Comparison of ENCODE assay signal across 11 cellular contexts in genomic region chr5:142816577-142816976, GRCh38. TPM values are rescaled to one million over a fixed set of nuclear protein-coding genes. Genes with fewer than 3 reads are reported as not detected.
DNase-seq lines count a peak whose midpoint lies in the region; ATAC-seq and TF ChIP-seq lines count a peak whose summit lies in the region.
"Had no signal": no experiment of that assay in that cellular context is flagged by ENCODE, and none has a peak within 500 bp of the region (broad histone marks: within the 10 kb centered on the region; RNA-seq: fewer than 3 reads in every experiment).

No MANE protein-coding gene starts in this region.

- no peak for TF ChIP-seq CTCF in OCI-LY7 (conservative IDR thresholded peaks at IDR 0.05; ENCODE audit: low read length)

- no peak overlapping the region for H2AFZ ChIP-seq in OCI-LY7 (ENCODE audit: low read length)

- no peaks in the 10 kb centered on the region for H3K4me1 ChIP-seq in OCI-LY7 (ENCODE audit: insufficient read depth, low read length, poor library complexity, severe bottlenecking)

- H3K4me2 ChIP-seq in OCI-LY7 (ENCODE audit: low read length): no peak overlapping the region

- intact Hi-C loops in OCI-LY7 (cut with micrococcal nuclease; ENCODE audit: unreplicated experiment): no loop called here

- no peak for ATAC-seq in esophagus mucosa
- ATAC-seq: GM12878 had no signal

- no peak overlapping the region for H3K27ac ChIP-seq in OCI-LY7 (ENCODE audit: low read depth, low read length, poor library complexity, severe bottlenecking)

- no TSS peak for BruUV-seq in OCI-LY7 (replicated peaks; lab: Mats Ljungman, UMichigan)

- H3K9me3 ChIP-seq in OCI-LY7 (ENCODE audit: low read length): no peaks in the 10 kb centered on the region
- H3K9me3 ChIP-seq: right lobe of liver had no signal

- POLR2A ChIA-PET in OCI-LY7 (lab: Charles Lee): no interaction called here

- DNase-seq in DMS 273 (lab: John Stamatoyannopoulos, UW; ENCODE audit: unreplicated experiment): peak; percentile 79
- DNase-seq in NCI-H2107 treated with DMSO at 0.1 percent for 48 hours (lab: John Stamatoyannopoulos, UW; ENCODE audit: unreplicated experiment): peak; percentile 17
- peak; percentile 66 for DNase-seq in dermis blood vessel endothelial cell
- peak; percentile 58 for DNase-seq in occipital lobe (lab: John Stamatoyannopoulos, UW)
- DNase-seq in RPMI8226: no peak
- no peak for DNase-seq in OCI-LY7 (ENCODE audit: low spot score)
- no peak for DNase-seq in NCI-H146 (lab: John Stamatoyannopoulos, UW)
- DNase-seq: erythroblast had no signal

- H3K79me2 ChIP-seq in OCI-LY7 (ENCODE audit: insufficient read depth, low read depth, low read length): no peaks in the 10 kb centered on the region

- CTCF ChIA-PET in OCI-LY7 (lab: Charles Lee; ENCODE audit: unreplicated experiment): no interaction called here

- no peaks in the 10 kb centered on the region for H3K9me2 ChIP-seq in OCI-LY7 (ENCODE audit: insufficient read depth, low read length)

- H3K36me3 ChIP-seq in OCI-LY7 (ENCODE audit: insufficient read depth, low read length): no peaks in the 10 kb centered on the region
- H3K36me3 ChIP-seq: right lobe of liver had no signal

- no peaks in the 10 kb centered on the region for H4K20me1 ChIP-seq in OCI-LY7 (ENCODE audit: insufficient read depth, low read length)

- H3K4me3 ChIP-seq in OCI-LY7 (ENCODE audit: low read depth, low read length, poor library complexity, severe bottlenecking): no peak overlapping the region
- H3K4me3 ChIP-seq: GM12878, right lobe of liver had no signal

RNA-seq across cellular contexts. Expression of gene ARHGAP26, which starts 46.4 kb away (rescaled TPM):
- total RNA-seq in dermis blood vessel endothelial cell: 49.9 and 51.7 TPM in 2 replicates
- total RNA-seq in occipital lobe: 10.6 TPM
- 7.1 TPM for total RNA-seq in esophagus mucosa
- total RNA-seq in OCI-LY7 (2014; rRNA removed; shearing (Covaris generic)): 7.0 and 7.5 TPM in 2 replicates
- total RNA-seq in OCI-LY7 (2022): 19.1 and 21.0 TPM in 2 replicates

Comparison
In these comparisons a context has a peak if more than half of its experiments do, and no peak if none do; other contexts are left out.
1. DNase-seq: peak in DMS 273 (single experiment), NCI-H2107 treated with DMSO at 0.1 percent for 48 hours (single experiment), dermis blood vessel endothelial cell (single experiment) and occipital lobe (single experiment); none in RPMI8226 (single experiment), OCI-LY7 (single experiment) and NCI-H146 (single experiment).